20 cellular contexts compared by ENCODE assay signal in genomic region chr1:189607477-189608096, GRCh38.
DNase-seq lines count a peak whose midpoint lies in the region; ATAC-seq, FAIRE-seq and TF ChIP-seq lines count a peak whose summit lies in the region.
"Had no signal": no experiment of that assay in that cellular context is flagged by ENCODE, and none has a peak within 500 bp of the region (broad histone marks: within the 10 kb centered on the region; RNA-seq: fewer than 3 reads in every experiment).

No MANE protein-coding gene starts in this region.

- H3K36me3 ChIP-seq in osteoblast (ENCODE audit: insufficient read depth, low read length): no peaks in the 10 kb centered on the region
- H3K36me3 ChIP-seq: BLaER1 treated with 17β-estradiol and CSF1 and Interleukin-3, amounts not matched to agents 10 nM and 100 nM had no signal

- H3K4me3 ChIP-seq in osteoblast (ENCODE audit: insufficient read depth, low read length): no peak overlapping the region
- H3K4me3 ChIP-seq: BLaER1 treated with 17β-estradiol and CSF1 and Interleukin-3, amounts not matched to agents 10 nM and 100 nM had no signal

- no peak overlapping the region for H3K4me2 ChIP-seq in osteoblast (ENCODE audit: insufficient read depth, low read length)
- H3K4me2 ChIP-seq: BLaER1 treated with 17β-estradiol and CSF1 and Interleukin-3, amounts not matched to agents 10 nM and 100 nM had no signal

- FAIRE-seq in D721Med (lab: Jason Lieb, UNC): peak; percentile 84

- TF ChIP-seq CTCF in D721Med (IDR thresholded peaks at IDR 0.05; ENCODE audit: insufficient read depth, missing control alignments): no peak
- TF ChIP-seq CTCF in osteoblast (IDR thresholded peaks at IDR 0.05; ENCODE audit: extremely low read depth, low read depth, low read length): no peak

- no peak overlapping the region for H2AFZ ChIP-seq in osteoblast (ENCODE audit: low read length)

- DNase-seq in D721Med (ENCODE audit: insufficient read length, low spot score) (no peak), HT-29 (ENCODE audit: low spot score) (peak; percentile 43), osteoblast (ENCODE audit: insufficient read length, low spot score, missing footprints) (no peak), DMS153 treated with DMSO at 0.1 percent for 48 hours (lab: John Stamatoyannopoulos, UW; ENCODE audit: unreplicated experiment) (no peak)
- DNase-seq: Caco-2; CD4-positive, alpha-beta memory T cell; DMS153; GF-D8; HFFc6; Karpas-422; NCI-H1694; NCI-H2081; NCI-H2171 treated with DMSO at 0.1 percent for 48 hours; NCI-H524 treated with DMSO at 0.1 percent for 48 hours; NCI-H82; SHP77 had no signal

- peak overlapping the region; percentile 32 for H3K27ac ChIP-seq in osteoblast (ENCODE audit: low read depth, low read length)
- H3K27ac ChIP-seq: BLaER1 treated with 17β-estradiol and CSF1 and Interleukin-3, amounts not matched to agents 10 nM and 100 nM had no signal

- no peaks in the 10 kb centered on the region for H3K27me3 ChIP-seq in osteoblast (ENCODE audit: insufficient read depth, low read length)
- H3K27me3 ChIP-seq: BLaER1 treated with 17β-estradiol and CSF1 and Interleukin-3, amounts not matched to agents 10 nM and 100 nM had no signal

- ATAC-seq in SK-N-SH treated with all-trans-retinoic acid at 6 μM for 48 hours (peak; percentile 73), HG03378 (IDR thresholded peaks at IDR 0.05; ENCODE audit: unreplicated experiment) (no peak), GM21717 (IDR thresholded peaks at IDR 0.05; ENCODE audit: unreplicated experiment) (no peak)

- H3K4me1 ChIP-seq in osteoblast (ENCODE audit: insufficient read depth, low read length): peaks cover 3% of the 10 kb centered on the region
- H3K4me1 ChIP-seq: BLaER1 treated with 17β-estradiol and CSF1 and Interleukin-3, amounts not matched to agents 10 nM and 100 nM; Caco-2 had no signal

- no peaks in the 10 kb centered on the region for H4K20me1 ChIP-seq in osteoblast (ENCODE audit: insufficient read depth, low read length)
- H4K20me1 ChIP-seq: BLaER1 treated with 17β-estradiol and CSF1 and Interleukin-3, amounts not matched to agents 10 nM and 100 nM had no signal

- no peaks in the 10 kb centered on the region for H3K79me2 ChIP-seq in osteoblast (ENCODE audit: insufficient read depth, low read length)

- no peaks in the 10 kb centered on the region for H3K9me3 ChIP-seq in osteoblast (ENCODE audit: low read depth, low read length)
- H3K9me3 ChIP-seq: BLaER1 treated with 17β-estradiol and CSF1 and Interleukin-3, amounts not matched to agents 10 nM and 100 nM; Caco-2 had no signal

TF ChIP-seq in SK-N-SH treated with all-trans-retinoic acid at 6 μM for 48 hours, 23 proteins besides CTCF, POLR2A, EP300 and RAD21:
- no peak for TF ChIP-seq CREB5 (CRISPR knock-in tag; IDR thresholded peaks at IDR 0.05; ENCODE audit: low read depth)
- no peak for TF ChIP-seq ZFP3 (CRISPR knock-in tag; IDR thresholded peaks at IDR 0.05)
- TF ChIP-seq ZFP30 (CRISPR knock-in tag; IDR thresholded peaks at IDR 0.05): no peak
- no peak for TF ChIP-seq GLIS3 (CRISPR knock-in tag; IDR thresholded peaks at IDR 0.05)
- TF ChIP-seq ISL1 (CRISPR knock-in tag; IDR thresholded peaks at IDR 0.05): no peak
- no peak for TF ChIP-seq CSDC2 (CRISPR knock-in tag; IDR thresholded peaks at IDR 0.05)
- TF ChIP-seq TSHZ2 (CRISPR knock-in tag; IDR thresholded peaks at IDR 0.05): no peak
- no peak for TF ChIP-seq PPARA (CRISPR knock-in tag; IDR thresholded peaks at IDR 0.05; ENCODE audit: borderline replicate concordance)
TF ChIP-seq in SK-N-SH treated with all-trans-retinoic acid at 6 μM for 48 hours: peak in this region for 0.
